Comparison of ENCODE assay signal across 8 cellular contexts in genomic region chr2:8685697-8686358, GRCh38. TPM values are rescaled to one million over a fixed set of nuclear protein-coding genes. Genes with fewer than 3 reads are reported as not detected.
DNase-seq lines count a peak whose midpoint lies in the region; ATAC-seq and TF ChIP-seq lines count a peak whose summit lies in the region.

No MANE protein-coding gene starts in this region.

- WGBS in thymus = under 1% methylated on average over 50 of the region's 50 CpGs

- peaks cover 11% of the 10 kb centered on the region for H3K4me1 Mint-ChIP-seq in glutamatergic neuron (ENCODE audit: low read depth, unreplicated experiment)

- H3K27me3 ChIP-seq in HUES6 (ENCODE audit: control insufficient read depth, insufficient read depth, low read length) (peaks cover 24% of the 10 kb centered on the region), thymus (ENCODE audit: control insufficient read depth, insufficient read depth) (peaks cover 3% of the 10 kb centered on the region)

- peaks cover 15% of the 10 kb centered on the region; the same call in 1 of the 2 replicates for H3K36me3 ChIP-seq in HUES6 (ENCODE audit: control insufficient read depth, insufficient read depth, low read length)
- H3K36me3 ChIP-seq in thymus (ENCODE audit: control insufficient read depth, insufficient read depth) = no peaks in the 10 kb centered on the region

- H3K4me1 ChIP-seq in HUES6 (ENCODE audit: control insufficient read depth, insufficient read depth, low read length) (peaks cover 12% of the 10 kb centered on the region), thymus (ENCODE audit: control insufficient read depth, insufficient read depth, low read length) (peaks cover 9% of the 10 kb centered on the region)

- H3K4me3 ChIP-seq in HUES6 (ENCODE audit: low read depth, low read length) (peak overlapping the region; percentile 65), thymus (ENCODE audit: low read length) (peak overlapping the region; percentile 62)

- DNase-seq in AG09319 (ENCODE audit: extremely low read depth, low read depth) = no peak
- peak; percentile 79 to 88 for DNase-seq in SHP77 (lab: John Stamatoyannopoulos, UW)
- peak; percentile 52 to 83 (median 76) for DNase-seq in activated naive CD4-positive, alpha-beta T cell (lab: John Stamatoyannopoulos, UW)
- peak; percentile 89 for DNase-seq in glutamatergic neuron
- DNase-seq in occipital lobe (lab: John Stamatoyannopoulos, UW) = peak; percentile 34

- peaks cover 5% of the 10 kb centered on the region for H3K9me3 Mint-ChIP-seq in glutamatergic neuron (ENCODE audit: unreplicated experiment)

- peak overlapping the region; percentile 52 for H3K4me3 Mint-ChIP-seq in glutamatergic neuron (ENCODE audit: unreplicated experiment)

- H3K27ac ChIP-seq in HUES6 (ENCODE audit: low read depth, low read length) (no peak overlapping the region; the same call in 1 of the 2 replicates), thymus (ENCODE audit: low read depth) (peak overlapping the region; percentile 86)

- H3K27ac Mint-ChIP-seq in glutamatergic neuron (ENCODE audit: unreplicated experiment) = no peak overlapping the region

- peaks cover 7% of the 10 kb centered on the region for H3K27me3 Mint-ChIP-seq in glutamatergic neuron (ENCODE audit: unreplicated experiment)

- peak; percentile 33 for ATAC-seq in GM18909 (IDR thresholded peaks at IDR 0.05; ENCODE audit: poor library complexity, unreplicated experiment)

- H3K9me3 ChIP-seq in HUES6 (ENCODE audit: control insufficient read depth, insufficient read depth, low read depth, low read length) (no peaks in the 10 kb centered on the region), thymus (ENCODE audit: control insufficient read depth) (no peaks in the 10 kb centered on the region)

- H3K9ac ChIP-seq in HUES6 (ENCODE audit: low read length) = peak overlapping the region; percentile 83

- TF ChIP-seq CTCF in AG09319 (IDR thresholded peaks at IDR 0.05; ENCODE audit: low read depth, low read length) (peak; percentile 63), glutamatergic neuron (IDR thresholded peaks at IDR 0.05; ENCODE audit: partially characterized antibody, unreplicated experiment) (peak; percentile 100)

- no peaks in the 10 kb centered on the region for H3K36me3 Mint-ChIP-seq in glutamatergic neuron (ENCODE audit: unreplicated experiment)

RNA-seq across cellular contexts. Expression of gene ID2, which starts 4.0 kb away (rescaled TPM):
- total RNA-seq in glutamatergic neuron (ENCODE audit: unreplicated experiment) = 13.2 TPM
- 314 TPM for total RNA-seq in occipital lobe
- polyA plus RNA-seq in thymus = 319 TPM

Comparison
In these comparisons a context has a peak if more than half of its experiments do, and no peak if none do; other contexts are left out.
1. RNA of gene ID2, which starts 4.0 kb away (total RNA-seq): 314 TPM in occipital lobe (single experiment); 13.2 TPM in glutamatergic neuron (single experiment); every median in the first group is over 10 times any median in the second.